In the genomic region with DNA sequence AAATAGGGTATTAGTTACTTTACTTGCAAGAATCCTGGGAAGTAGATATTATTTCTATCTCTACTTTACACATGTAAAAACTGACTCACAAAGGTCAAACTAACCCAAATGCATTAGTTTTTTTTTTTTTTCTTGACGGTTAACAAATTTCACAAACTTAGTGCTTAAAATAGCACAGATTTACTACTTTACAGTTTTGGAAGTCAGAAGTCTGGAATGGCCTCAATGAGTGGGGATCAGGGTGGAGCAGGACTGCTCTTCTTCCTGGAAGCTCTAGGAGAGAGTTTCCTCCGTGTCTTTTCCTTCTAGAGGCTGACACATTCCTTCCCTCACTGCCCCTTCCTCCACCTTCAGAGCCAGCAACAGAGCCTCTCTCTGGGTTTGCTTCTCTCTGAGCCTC, we compare ENCODE assay signal across 17 cellular contexts.
DNase-seq lines count a peak whose midpoint lies in the region; ATAC-seq and TF ChIP-seq lines count a peak whose summit lies in the region.
"Had no signal": no experiment of that assay in that cellular context is flagged by ENCODE, and none has a peak within 500 bp of the region (broad histone marks: within the 10 kb centered on the region; RNA-seq: fewer than 3 reads in every experiment).

No MANE protein-coding gene starts in this region.

- H3K14ac ChIP-seq in H9 (ENCODE audit: insufficient read depth, low read length): no peak overlapping the region

- no peaks in the 10 kb centered on the region for H3K9me3 ChIP-seq in esophagus squamous epithelium
- no peaks in the 10 kb centered on the region for H3K9me3 ChIP-seq in tibial artery
- no peaks in the 10 kb centered on the region for H3K9me3 ChIP-seq in adrenal gland (replicated peaks in 1 of 3)
- H3K9me3 ChIP-seq in H9 (ENCODE audit: control insufficient read depth, low read depth, low read length): peaks cover 4% of the 10 kb centered on the region

- 51 to 54% methylated on average over 2 of the region's 2 CpGs for WGBS in esophagus squamous epithelium, 2 donors
- 22 to 43% (median 34%) methylated on average over 2 of the region's 2 CpGs for WGBS in adrenal gland, 4 donors
- WGBS in H9 (ENCODE audit: extremely low coverage, insufficient read length, low lambda C conversion rate): no CpG with 5 or more reads among the region's 2 CpGs

- no peaks in the 10 kb centered on the region for H3K79me1 ChIP-seq in H9 (ENCODE audit: insufficient read depth, low read depth, low read length, poor library complexity, severe bottlenecking)

- no peak overlapping the region for H3K4ac ChIP-seq in H9 (ENCODE audit: low read depth, low read length)

- H4K91ac ChIP-seq in H9 (ENCODE audit: insufficient read length, low read depth, low read length): no peak overlapping the region

- H3K27ac Mint-ChIP-seq in H9: no peak overlapping the region; a peak in 1 of 7 replicates
- H3K27ac Mint-ChIP-seq: activated naive CD4-positive, alpha-beta T cell treated with anti-CD3 and anti-CD28 coated beads, Interleukin-2, amount 50 U/mL, for 24 hours; CD4-positive, CD25-positive, alpha-beta regulatory T cell; naive B cell had no signal

- H2AFZ ChIP-seq in H9 (ENCODE audit: low read length): no peak overlapping the region

- no peaks in the 10 kb centered on the region for H3K23me2 ChIP-seq in H9 (ENCODE audit: insufficient read length, low read depth, low read length, poor library complexity, severe bottlenecking)

- H3K27me3 ChIP-seq in esophagus squamous epithelium (peaks cover 0 to 7% (median 0%) of the 10 kb centered on the region in 4 donors), tibial artery (no peaks in the 10 kb centered on the region), adrenal gland (no peaks in the 10 kb centered on the region), foreskin keratinocyte (no peaks in the 10 kb centered on the region), H9 (ENCODE audit: insufficient read depth, low read length) (no peaks in the 10 kb centered on the region)

- H3K56ac ChIP-seq in H9 (ENCODE audit: insufficient read length, low read depth, low read length): no peak overlapping the region

- H3K79me2 ChIP-seq in H9 (ENCODE audit: insufficient read depth, low read length): no peaks in the 10 kb centered on the region

- H2BK15ac ChIP-seq in H9 (ENCODE audit: low read depth, low read length): no peak overlapping the region

- H2AK5ac ChIP-seq in H9 (ENCODE audit: insufficient read length, low read length): no peak overlapping the region

- H4K5ac ChIP-seq in H9 (ENCODE audit: insufficient read length, low read depth, low read length): no peak overlapping the region

- peaks cover 2 to 6% of the 10 kb centered on the region in 2 experiments; a peak in 2 of 4 replicates for H3K4me1 Mint-ChIP-seq in H9
- H3K4me1 Mint-ChIP-seq: CD4-positive, CD25-positive, alpha-beta regulatory T cell; naive B cell had no signal

- H3T11ph ChIP-seq in H9 (ENCODE audit: low read length): no peak overlapping the region

- H3K27me3 Mint-ChIP-seq in H9 (ENCODE audit: low read depth): no peaks in the 10 kb centered on the region; the same call in 1 of the 2 replicates

- ATAC-seq in omental fat pad (ENCODE audit: low FRiP score) (peak; percentile 72), foreskin keratinocyte (no peak)

- no peak for TF ChIP-seq POLR2A in esophagus squamous epithelium (IDR thresholded peaks at IDR 0.05)
- TF ChIP-seq POLR2A in adrenal gland (IDR thresholded peaks at IDR 0.05): no peak

- no peak overlapping the region for H4K8ac ChIP-seq in H9 (replicated peaks; ENCODE audit: insufficient read length, low read depth, low read length)

- no peak overlapping the region for H3K9ac ChIP-seq in H9 (ENCODE audit: extremely low read depth, insufficient read length, low read length)

- H3K4me3 ChIP-seq in esophagus squamous epithelium: no peak overlapping the region
- H3K4me3 ChIP-seq in tibial artery: no peak overlapping the region
- no peak overlapping the region for H3K4me3 ChIP-seq in adrenal gland

- H3K23ac ChIP-seq in H9 (ENCODE audit: insufficient read length, low read depth, low read length): no peak overlapping the region

- H3K18ac ChIP-seq in H9 (ENCODE audit: insufficient read length, low read depth, low read length): no peak overlapping the region

- no peak overlapping the region for H2BK120ac ChIP-seq in H9 (ENCODE audit: low read depth, low read length, poor library complexity, severe bottlenecking)

- no peak overlapping the region for H3K4me3 Mint-ChIP-seq in H9
- H3K4me3 Mint-ChIP-seq: activated naive CD4-positive, alpha-beta T cell treated with anti-CD3 and anti-CD28 coated beads, Interleukin-2, amount 50 U/mL, for 24 hours; CD4-positive, CD25-positive, alpha-beta regulatory T cell; naive B cell had no signal

- H2BK5ac ChIP-seq in H9 (ENCODE audit: insufficient read length, low read length): no peak overlapping the region

- TF ChIP-seq CTCF in esophagus squamous epithelium (IDR thresholded peaks at IDR 0.05) (no peak), omental fat pad (IDR thresholded peaks at IDR 0.05) (no peak), tibial artery (IDR thresholded peaks at IDR 0.05) (no peak), adrenal gland (IDR thresholded peaks at IDR 0.05) (no peak), foreskin keratinocyte (conservative IDR thresholded peaks at IDR 0.05) (no peak), H9 (conservative IDR thresholded peaks at IDR 0.05) (no peak)

- no peaks in the 10 kb centered on the region for H3K36me3 ChIP-seq in esophagus squamous epithelium
- H3K36me3 ChIP-seq in tibial artery: no peaks in the 10 kb centered on the region
- H3K36me3 ChIP-seq in adrenal gland (replicated peaks in 1 of 2): no peaks in the 10 kb centered on the region

- no peak overlapping the region for H2BK12ac ChIP-seq in H9 (ENCODE audit: insufficient read length, low read depth, low read length)

- no peaks in the 10 kb centered on the region; a peak in 1 of 7 replicates for H3K36me3 Mint-ChIP-seq in H9 (ENCODE audit: insufficient read depth in 1 of 3, low read depth in 3 of 3)
- H3K36me3 Mint-ChIP-seq: CD4-positive, CD25-positive, alpha-beta regulatory T cell; naive B cell had no signal

- H3K9me3 Mint-ChIP-seq in H9: peaks cover 5 to 6% of the 10 kb centered on the region in 2 experiments

- no peak overlapping the region for H2BK20ac ChIP-seq in H9 (ENCODE audit: low read depth, low read length, poor library complexity, severe bottlenecking)

- H3K27ac ChIP-seq in esophagus squamous epithelium (peak overlapping the region in 3 of 4 donors; percentile 53 to 66 (median 55)), tibial artery (peak overlapping the region; percentile 31 to 42), adrenal gland (peak overlapping the region in 1 of 5 donors; percentile 32), foreskin keratinocyte (no peak overlapping the region), H9 (ENCODE audit: insufficient read length, low read depth, low read length) (no peak overlapping the region)

- H3K4me1 ChIP-seq in esophagus squamous epithelium: peaks cover 0 to 35% (median 29%) of the 10 kb centered on the region in 3 donors
- H3K4me1 ChIP-seq in tibial artery: peaks cover 0 to 35% (median 9%) of the 10 kb centered on the region in 4 donors
- peaks cover 9 to 39% of the 10 kb centered on the region in 2 donors for H3K4me1 ChIP-seq in adrenal gland (replicated peaks in 1 of 2)
- peaks cover 35% of the 10 kb centered on the region for H3K4me1 ChIP-seq in foreskin keratinocyte
- H3K4me1 ChIP-seq in H9 (ENCODE audit: insufficient read depth, low read length): no peaks in the 10 kb centered on the region

- H4K20me1 ChIP-seq in H9 (ENCODE audit: control insufficient read depth, insufficient read depth, insufficient read length): no peaks in the 10 kb centered on the region

- DNase-seq in LHCN-M2 (ENCODE audit: low read depth) (peak; percentile 57), esophagus squamous epithelium (lab: John Stamatoyannopoulos, UW) (no peak), omental fat pad (ENCODE audit: low spot score) (no peak), tibial artery (no peak), adrenal gland (no peak), foreskin keratinocyte (no peak), H9 (no peak), medulla oblongata (ENCODE audit: extremely low spot score) (no peak)
- DNase-seq: activated T-cell treated with anti-CD3 and anti-CD28 coated beads for 4 hours; CD4-positive, CD25-positive, alpha-beta regulatory T cell; hippocampal formation; left cardiac atrium; naive B cell; NCI-H82; stimulated activated naive CD4-positive, alpha-beta T cell; T-helper 2 cell had no signal

- H3K4me2 ChIP-seq in H9 (ENCODE audit: insufficient read depth, insufficient read length, low read length): no peak overlapping the region

- intact Hi-C loops in esophagus squamous epithelium (cut with DNase I) (no loop called here), tibial artery (cut with DNase I; ENCODE audit: low total_unique reads) (no loop called here), adrenal gland (cut with DNase I) (no loop called here)

Comparison
In these comparisons a context has a peak if more than half of its experiments do, and no peak if none do; other contexts are left out.
1. H3K27ac ChIP-seq: peak in esophagus squamous epithelium (3 of 4) and tibial artery (2 of 2); none in foreskin keratinocyte (single experiment) and H9 (single experiment).